ENCODE assay signal across 9 cellular contexts in the genomic region with DNA sequence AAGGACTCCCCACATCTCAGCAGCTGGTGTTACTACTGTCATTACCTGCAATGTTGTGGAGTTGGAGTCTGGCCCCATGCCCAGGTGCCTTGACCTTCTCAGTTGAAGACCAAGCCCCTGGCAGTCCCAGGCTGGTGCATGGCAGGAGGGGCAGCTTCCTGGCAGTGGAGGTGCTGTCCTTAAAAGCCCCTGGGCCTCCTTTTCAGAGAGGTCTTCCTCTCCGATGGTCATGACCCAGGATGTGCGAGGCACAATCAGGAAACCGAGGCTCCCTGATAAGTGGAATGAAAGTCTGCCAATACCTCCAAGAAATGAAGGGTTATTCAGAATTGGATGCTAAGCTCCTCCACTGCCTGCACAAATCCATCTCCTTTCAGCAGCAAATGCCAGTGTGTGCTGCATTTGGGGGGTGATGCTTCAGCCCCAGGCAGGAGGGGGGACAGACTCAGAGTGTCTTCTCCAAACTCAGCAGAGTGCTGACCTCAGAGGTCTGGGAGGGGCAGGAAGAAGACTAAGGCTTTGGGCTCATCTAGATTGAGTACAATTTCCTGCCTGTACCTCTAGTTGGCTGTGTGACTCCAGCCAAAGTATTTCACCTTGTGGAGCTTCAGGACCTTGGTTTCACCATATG.
DNase-seq lines count a peak whose midpoint lies in the region; ATAC-seq, FAIRE-seq and TF ChIP-seq lines count a peak whose summit lies in the region.
"Had no signal": no experiment of that assay in that cellular context is flagged by ENCODE, and none has a peak within 500 bp of the region (broad histone marks: within the 10 kb centered on the region; RNA-seq: fewer than 3 reads in every experiment).

No MANE protein-coding gene starts in this region.

- H3K36me3 ChIP-seq in KOPT-K1 (ENCODE audit: insufficient read depth, low read length) (no peaks in the 10 kb centered on the region), K562 (ENCODE audit: control insufficient read depth, insufficient read depth, low read length) (peaks cover 54% of the 10 kb centered on the region; the same call in 2 of the 3 replicates), upper lobe of right lung (no peaks in the 10 kb centered on the region)

- H3K9me3 ChIP-seq in KOPT-K1 (ENCODE audit: insufficient read depth, low read length, poor library complexity, severe bottlenecking) = no peaks in the 10 kb centered on the region
- H3K9me3 ChIP-seq in K562 (replicated peaks; ENCODE audit: control insufficient read depth, insufficient read depth, low read depth, low read length) = no peaks in the 10 kb centered on the region
- H3K9me3 ChIP-seq in upper lobe of right lung = no peaks in the 10 kb centered on the region

- no peak overlapping the region for H2AFZ ChIP-seq in K562 (ENCODE audit: low read depth, low read length)

- CTCF ChIA-PET in K562 (lab: Yijun Ruan, JAX; ENCODE audit: low intra/inter-chr PET ratio) = no interaction called here

- TF ChIP-seq RAD21 in K562 (CRISPR knock-in tag; conservative IDR thresholded peaks at IDR 0.05 in 1 of 2, IDR thresholded peaks at IDR 0.05 in 1 of 2) = no peak

- DNase-seq in stimulated activated CD4-positive, alpha-beta T cell treated with anti-CD3 and anti-CD28 coated beads, Interleukin-15, amount 100 ng/mL, for 24 hours = peak; percentile 22
- DNase-seq in stimulated activated CD4-positive, alpha-beta T cell treated with anti-CD3 and anti-CD28 coated beads, Interleukin-4, amount 100 ng/mL, for 1 hour = no peak
- DNase-seq in K562 (ENCODE audit: extremely low read depth in 1 of 4, low spot score in 3 of 4) (no peak), upper lobe of right lung (no peak), NK-92 (lab: John Stamatoyannopoulos, UW; ENCODE audit: unreplicated experiment) (no peak)

- H3K27me3 ChIP-seq in K562 (ENCODE audit: control insufficient read depth in 2 of 2, insufficient read depth in 2 of 2, low read length in 2 of 2) = no peaks in the 10 kb centered on the region
- H3K27me3 ChIP-seq in upper lobe of right lung = no peaks in the 10 kb centered on the region

- ATAC-seq in K562 (0 out of 3 replicates have a peak, but pooled peaks have one; percentile 25), upper lobe of right lung (peak; percentile 3), SK-N-SH treated with all-trans-retinoic acid at 6 μM for 48 hours (no peak), GM18502 (IDR thresholded peaks at IDR 0.05; ENCODE audit: poor library complexity, unreplicated experiment) (no peak)

- no peak overlapping the region for H3K4me2 ChIP-seq in K562 (ENCODE audit: insufficient read depth, low read length)

- in situ Hi-C loops in K562 (cut with MboI) = no loop called here

- POLR2A ChIA-PET in K562 (lab: Yijun Ruan, JAX) = interaction anchor here (1.1 to 1.9 kb wide), 2 partner anchors 8 to 13 kb away, joined by 3 to 9 read pairs; no protein-coding TSS in a partner anchor

- H4K20me1 ChIP-seq in K562 (replicated peaks; ENCODE audit: control insufficient read depth, insufficient read depth, low read length) = 0 out of 2 replicates have a peak, but pooled peaks cover 16% of the 10 kb centered on the region

- 100% methylated on average over 3 of the region's 3 CpGs for WGBS in K562 (ENCODE audit: insufficient coverage, low coverage, missing lambda C conversion rate)

- BruUV-seq in K562 (replicated peaks; lab: Mats Ljungman, UMichigan) = no TSS peak

- H3K4me3 ChIP-seq in K562 (no peak overlapping the region), upper lobe of right lung (no peak overlapping the region)

- H3K9ac ChIP-seq in K562 (ENCODE audit: insufficient read depth in 1 of 2, low read depth in 2 of 2, low read length in 2 of 2) = no peak overlapping the region; a peak in 1 of 4 replicates

- peaks cover 0 to 7% of the 10 kb centered on the region in 2 experiments; a peak in 1 of 5 replicates for H3K4me1 ChIP-seq in K562 (replicated peaks in 1 of 2; ENCODE audit: control insufficient read depth in 2 of 2, insufficient read depth in 2 of 2, low read length in 2 of 2)
- peaks cover 87% of the 10 kb centered on the region for H3K4me1 ChIP-seq in upper lobe of right lung

- H3K27ac ChIP-seq in KOPT-K1 (ENCODE audit: low read depth, low read length, poor library complexity, severe bottlenecking) (peak overlapping the region; percentile 64), K562 (ENCODE audit: extremely low read depth, low read depth, low read length) (no peak overlapping the region), upper lobe of right lung (peak overlapping the region; percentile 2)

- no peak for FAIRE-seq in K562 (lab: Jason Lieb, UNC)
- FAIRE-seq: endothelial cell of umbilical vein had no signal

- TF ChIP-seq CTCF in K562 (IDR thresholded peaks at IDR 0.05 in 2 of 3, conservative IDR thresholded peaks at IDR 0.05 in 1 of 3; ENCODE audit: insufficient read depth in 2 of 3, low read depth in 1 of 3, low read length in 3 of 3) = no peak
- no peak for TF ChIP-seq CTCF in upper lobe of right lung (IDR thresholded peaks at IDR 0.05)

- no peaks in the 10 kb centered on the region for H3K9me1 ChIP-seq in K562 (ENCODE audit: control insufficient read depth, insufficient read depth, low read length)

- intact Hi-C loops in K562 (cut with micrococcal nuclease) (no loop called here), upper lobe of right lung (cut with DNase I) (no loop called here)

- no peak for TF ChIP-seq POLR2A in K562 (conservative IDR thresholded peaks at IDR 0.05)

- no peak for TF ChIP-seq EP300 in K562 (IDR thresholded peaks at IDR 0.05; ENCODE audit: low read length)

- no peaks in the 10 kb centered on the region for H3K79me2 ChIP-seq in K562 (ENCODE audit: control insufficient read depth, insufficient read depth, low read length)

TF ChIP-seq in K562, 482 proteins besides CTCF, POLR2A, EP300 and RAD21 (continues in another document):
- TF ChIP-seq, protein P1, sequence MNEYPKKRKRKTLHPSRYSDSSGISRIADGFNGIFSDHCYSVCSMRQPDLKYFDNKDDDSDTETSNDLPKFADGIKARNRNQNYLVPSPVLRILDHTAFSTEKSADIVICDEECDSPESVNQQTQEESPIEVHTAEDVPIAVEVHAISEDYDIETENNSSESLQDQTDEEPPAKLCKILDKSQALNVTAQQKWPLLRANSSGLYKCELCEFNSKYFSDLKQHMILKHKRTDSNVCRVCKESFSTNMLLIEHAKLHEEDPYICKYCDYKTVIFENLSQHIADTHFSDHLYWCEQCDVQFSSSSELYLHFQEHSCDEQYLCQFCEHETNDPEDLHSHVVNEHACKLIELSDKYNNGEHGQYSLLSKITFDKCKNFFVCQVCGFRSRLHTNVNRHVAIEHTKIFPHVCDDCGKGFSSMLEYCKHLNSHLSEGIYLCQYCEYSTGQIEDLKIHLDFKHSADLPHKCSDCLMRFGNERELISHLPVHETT (CRISPR knock-in tag; conservative IDR thresholded peaks at IDR 0.05 in 1 of 2, IDR thresholded peaks at IDR 0.05 in 1 of 2) = no peak
- TF ChIP-seq MBD2 (IDR thresholded peaks at IDR 0.05; ENCODE audit: borderline replicate concordance, low read depth) (no peak), RFX1 (IDR thresholded peaks at IDR 0.05) (no peak), ZNF583 (CRISPR knock-in tag; IDR thresholded peaks at IDR 0.05) (no peak), ELF4 (CRISPR knock-in tag; IDR thresholded peaks at IDR 0.05) (no peak), SIX5 (IDR thresholded peaks at IDR 0.05; ENCODE audit: borderline replicate concordance in 1 of 2, insufficient read depth in 1 of 2, low read depth in 1 of 2, low read length in 2 of 2) (no peak)
- TF ChIP-seq, protein P2, sequence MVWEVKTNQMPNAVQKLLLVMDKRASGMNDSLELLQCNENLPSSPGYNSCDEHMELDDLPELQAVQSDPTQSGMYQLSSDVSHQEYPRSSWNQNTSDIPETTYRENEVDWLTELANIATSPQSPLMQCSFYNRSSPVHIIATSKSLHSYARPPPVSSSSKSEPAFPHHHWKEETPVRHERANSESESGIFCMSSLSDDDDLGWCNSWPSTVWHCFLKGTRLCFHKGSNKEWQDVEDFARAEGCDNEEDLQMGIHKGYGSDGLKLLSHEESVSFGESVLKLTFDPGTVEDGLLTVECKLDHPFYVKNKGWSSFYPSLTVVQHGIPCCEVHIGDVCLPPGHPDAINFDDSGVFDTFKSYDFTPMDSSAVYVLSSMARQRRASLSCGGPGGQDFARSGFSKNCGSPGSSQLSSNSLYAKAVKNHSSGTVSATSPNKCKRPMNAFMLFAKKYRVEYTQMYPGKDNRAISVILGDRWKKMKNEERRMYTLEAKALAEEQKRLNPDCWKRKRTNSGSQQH (CRISPR knock-in tag; IDR thresholded peaks at IDR 0.05) = no peak

TF ChIP-seq in SK-N-SH treated with all-trans-retinoic acid at 6 μM for 48 hours, 23 proteins besides CTCF, POLR2A, EP300 and RAD21 (continues in another document):
- TF ChIP-seq ZFP30 (CRISPR knock-in tag; IDR thresholded peaks at IDR 0.05) (no peak), TCF4 (CRISPR knock-in tag; IDR thresholded peaks at IDR 0.05; ENCODE audit: borderline replicate concordance) (no peak), ZNF8 (CRISPR knock-in tag; IDR thresholded peaks at IDR 0.05) (no peak), ISL1 (CRISPR knock-in tag; IDR thresholded peaks at IDR 0.05) (no peak)
- TF ChIP-seq, protein P3, sequence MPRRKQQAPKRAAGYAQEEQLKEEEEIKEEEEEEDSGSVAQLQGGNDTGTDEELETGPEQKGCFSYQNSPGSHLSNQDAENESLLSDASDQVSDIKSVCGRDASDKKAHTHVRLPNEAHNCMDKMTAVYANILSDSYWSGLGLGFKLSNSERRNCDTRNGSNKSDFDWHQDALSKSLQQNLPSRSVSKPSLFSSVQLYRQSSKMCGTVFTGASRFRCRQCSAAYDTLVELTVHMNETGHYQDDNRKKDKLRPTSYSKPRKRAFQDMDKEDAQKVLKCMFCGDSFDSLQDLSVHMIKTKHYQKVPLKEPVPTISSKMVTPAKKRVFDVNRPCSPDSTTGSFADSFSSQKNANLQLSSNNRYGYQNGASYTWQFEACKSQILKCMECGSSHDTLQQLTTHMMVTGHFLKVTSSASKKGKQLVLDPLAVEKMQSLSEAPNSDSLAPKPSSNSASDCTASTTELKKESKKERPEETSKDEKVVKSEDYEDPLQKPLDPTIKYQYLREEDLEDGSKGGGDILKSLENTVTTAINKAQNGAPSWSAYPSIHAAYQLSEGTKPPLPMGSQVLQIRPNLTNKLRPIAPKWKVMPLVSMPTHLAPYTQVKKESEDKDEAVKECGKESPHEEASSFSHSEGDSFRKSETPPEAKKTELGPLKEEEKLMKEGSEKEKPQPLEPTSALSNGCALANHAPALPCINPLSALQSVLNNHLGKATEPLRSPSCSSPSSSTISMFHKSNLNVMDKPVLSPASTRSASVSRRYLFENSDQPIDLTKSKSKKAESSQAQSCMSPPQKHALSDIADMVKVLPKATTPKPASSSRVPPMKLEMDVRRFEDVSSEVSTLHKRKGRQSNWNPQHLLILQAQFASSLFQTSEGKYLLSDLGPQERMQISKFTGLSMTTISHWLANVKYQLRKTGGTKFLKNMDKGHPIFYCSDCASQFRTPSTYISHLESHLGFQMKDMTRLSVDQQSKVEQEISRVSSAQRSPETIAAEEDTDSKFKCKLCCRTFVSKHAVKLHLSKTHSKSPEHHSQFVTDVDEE (CRISPR knock-in tag; IDR thresholded peaks at IDR 0.05) = no peak

Comparison
In these comparisons a context has a peak if more than half of its experiments do, and no peak if none do; other contexts are left out.
1. ATAC-seq: peak in K562 (single experiment) and upper lobe of right lung (single experiment); none in SK-N-SH treated with all-trans-retinoic acid at 6 μM for 48 hours (single experiment) and GM18502 (single experiment).